In genomic region chr5:178126556-178126955, GRCh38 we compare ENCODE assay signal across 2 cellular contexts.
TF ChIP-seq lines count a peak whose summit lies in the region.

No MANE protein-coding gene starts in this region.

TF ChIP-seq in GM23338, 12 proteins besides CTCF, POLR2A, EP300 and RAD21:
- TF ChIP-seq POLR2AphosphoS5 (IDR thresholded peaks at IDR 0.05; ENCODE audit: low read depth) (peak; percentile 55), STAT1 (IDR thresholded peaks at IDR 0.05; ENCODE audit: unreplicated experiment) (no peak), CREB1 (CRISPR knock-in tag; IDR thresholded peaks at IDR 0.05; ENCODE audit: low read depth) (peak; percentile 62; the same call in 1 of the 2 replicates), ZNF462 (CRISPR knock-in tag; IDR thresholded peaks at IDR 0.05) (peak; percentile 72), NANOG (IDR thresholded peaks at IDR 0.05; ENCODE audit: borderline replicate concordance) (peak; percentile 95), ETS1 (IDR thresholded peaks at IDR 0.05) (peak; percentile 79), JUNB (IDR thresholded peaks at IDR 0.05; ENCODE audit: unreplicated experiment) (no peak), EZH2phosphoT487 (IDR thresholded peaks at IDR 0.05; ENCODE audit: unreplicated experiment) (no peak)
TF ChIP-seq in GM23338: peak in this region for 5.

TF ChIP-seq in endothelial cell of umbilical vein, 7 proteins besides CTCF, POLR2A, EP300 and RAD21:
- peak; percentile 16 for TF ChIP-seq GATA2 (IDR thresholded peaks at IDR 0.05; ENCODE audit: insufficient read depth, insufficient read length, low read depth, low read length)
- no peak for TF ChIP-seq JUN (IDR thresholded peaks at IDR 0.05; ENCODE audit: borderline replicate concordance, insufficient read depth, insufficient read length, low read depth)
